In genomic region chr6:88982720-88983119, GRCh38 we compare ENCODE assay signal across 9 cellular contexts. TPM values are rescaled to one million over a fixed set of nuclear protein-coding genes. Genes with fewer than 3 reads are reported as not detected.
A peak's percentile ranks its signal among the peaks of the same experiment; 100 is the strongest.
DNase-seq lines count a peak whose midpoint lies in the region; ATAC-seq and TF ChIP-seq lines count a peak whose summit lies in the region.
"Had no signal": no experiment of that assay in that cellular context is flagged by ENCODE, and none has a peak within 500 bp of the region (broad histone marks: within the 10 kb centered on the region; RNA-seq: fewer than 3 reads in every experiment).

No MANE protein-coding gene starts in this region.

- H3K79me2 ChIP-seq in parathyroid adenoma: no peaks in the 10 kb centered on the region

- H3K4me1 Mint-ChIP-seq in activated CD4-positive, alpha-beta T cell treated with anti-CD3 and anti-CD28 coated beads, Interleukin-2, amount 10 ng/mL, durations not matched to agents 7 days and 5 days: no peaks in the 10 kb centered on the region

- TF ChIP-seq CTCF in parathyroid adenoma (IDR thresholded peaks at IDR 0.05): peak; percentile 74

- H3K4me3 Mint-ChIP-seq in activated CD4-positive, alpha-beta T cell treated with anti-CD3 and anti-CD28 coated beads, Interleukin-2, amount 10 ng/mL, durations not matched to agents 7 days and 5 days: no peak overlapping the region
- H3K4me3 Mint-ChIP-seq: activated naive CD8-positive, alpha-beta T cell had no signal

- H3K36me3 ChIP-seq in parathyroid adenoma (ENCODE audit: control insufficient read depth, insufficient read depth, low read length): no peaks in the 10 kb centered on the region

- H3K9me3 ChIP-seq in parathyroid adenoma (ENCODE audit: control insufficient read depth, low read length): no peaks in the 10 kb centered on the region

- H3K27me3 ChIP-seq in parathyroid adenoma (ENCODE audit: control insufficient read depth, insufficient read depth, low read length): no peaks in the 10 kb centered on the region

- peaks cover 3% of the 10 kb centered on the region for H3K4me1 ChIP-seq in parathyroid adenoma

- no peaks in the 10 kb centered on the region for H3K9me3 Mint-ChIP-seq in activated CD4-positive, alpha-beta T cell treated with anti-CD3 and anti-CD28 coated beads, Interleukin-2, amount 10 ng/mL, durations not matched to agents 7 days and 5 days

- no peak overlapping the region for H3K9ac ChIP-seq in parathyroid adenoma

- no peaks in the 10 kb centered on the region for H3K36me3 Mint-ChIP-seq in activated CD4-positive, alpha-beta T cell treated with anti-CD3 and anti-CD28 coated beads, Interleukin-2, amount 10 ng/mL, durations not matched to agents 7 days and 5 days (ENCODE audit: low read depth)
- H3K36me3 Mint-ChIP-seq: activated naive CD8-positive, alpha-beta T cell had no signal

- POLR2A ChIA-PET in activated CD4-positive, alpha-beta T cell treated with anti-CD3 and anti-CD28 coated beads, Interleukin-2, amount 10 ng/mL, durations not matched to agents 7 days and 5 days (lab: Charles Lee): no interaction called here

- no peak overlapping the region for H3K27ac Mint-ChIP-seq in activated CD4-positive, alpha-beta T cell treated with anti-CD3 and anti-CD28 coated beads, Interleukin-2, amount 10 ng/mL, durations not matched to agents 7 days and 5 days
- H3K27ac Mint-ChIP-seq: activated naive CD8-positive, alpha-beta T cell had no signal

- H2AFZ ChIP-seq in parathyroid adenoma: no peak overlapping the region

- no peak overlapping the region for H3K27ac ChIP-seq in parathyroid adenoma

- peak; percentile 69 for ATAC-seq in HG02884 (IDR thresholded peaks at IDR 0.05; ENCODE audit: unreplicated experiment)

- CTCF ChIA-PET in activated CD4-positive, alpha-beta T cell treated with anti-CD3 and anti-CD28 coated beads, Interleukin-2, amount 10 ng/mL, durations not matched to agents 7 days and 5 days (lab: Charles Lee): interaction anchor here (0.5 to 2.9 kb wide), 16 partner anchors 11 to 455 kb away, joined by 3 to 14 read pairs (median 4); partner anchors contain the start of genes ANKRD6 and RNGTT

- H3K4me2 ChIP-seq in parathyroid adenoma (ENCODE audit: low read length): no peak overlapping the region

- no peak overlapping the region for H3K4me3 ChIP-seq in parathyroid adenoma (ENCODE audit: low read depth, low read length)

- DNase-seq in activated CD8-positive, alpha-beta memory T cell treated with anti-CD3 and anti-CD28 coated beads, Interleukin-2, amount 50 U/mL, for 1 hour (ENCODE audit: extremely low read depth): peak; percentile 14
- DNase-seq in activated CD8-positive, alpha-beta memory T cell treated with anti-CD3 and anti-CD28 coated beads, Interleukin-2, amount 50 U/mL, for 4 hours: no peak
- DNase-seq in NCI-H2227 treated with DMSO at 0.1 percent for 48 hours (lab: John Stamatoyannopoulos, UW): peak; percentile 20
- DNase-seq in activated CD4-positive, alpha-beta T cell treated with anti-CD3 and anti-CD28 coated beads, Interleukin-2, amount 10 ng/mL, durations not matched to agents 7 days and 5 days: peak; percentile 42
- DNase-seq in germinal center (ENCODE audit: low spot score): peak; percentile 41
- DNase-seq in stimulated activated CD8-positive, alpha-beta memory T cell treated with anti-CD3 and anti-CD28 coated beads, Interleukin-4, amount 100 ng/mL, for 48 hours: no peak

- H3K27me3 Mint-ChIP-seq in activated CD4-positive, alpha-beta T cell treated with anti-CD3 and anti-CD28 coated beads, Interleukin-2, amount 10 ng/mL, durations not matched to agents 7 days and 5 days: peaks cover 4% of the 10 kb centered on the region

RNA-seq across cellular contexts. Expression of gene RNGTT, which starts 19.3 kb away (rescaled TPM):
- 10 to 100 TPM; 18.9 to 21.3 TPM for total RNA-seq in activated CD4-positive, alpha-beta T cell treated with anti-CD3 and anti-CD28 coated beads, Interleukin-2, amount 10 ng/mL, durations not matched to agents 7 days and 5 days

Comparison
In these comparisons a context has a peak if more than half of its experiments do, and no peak if none do; other contexts are left out.
1. DNase-seq: peak in activated CD8-positive, alpha-beta memory T cell treated with anti-CD3 and anti-CD28 coated beads, Interleukin-2, amount 50 U/mL, for 1 hour (single experiment), NCI-H2227 treated with DMSO at 0.1 percent for 48 hours (single experiment), activated CD4-positive, alpha-beta T cell treated with anti-CD3 and anti-CD28 coated beads, Interleukin-2, amount 10 ng/mL, durations not matched to agents 7 days and 5 days (single experiment) and germinal center (single experiment); none in activated CD8-positive, alpha-beta memory T cell treated with anti-CD3 and anti-CD28 coated beads, Interleukin-2, amount 50 U/mL, for 4 hours (single experiment) and stimulated activated CD8-positive, alpha-beta memory T cell treated with anti-CD3 and anti-CD28 coated beads, Interleukin-4, amount 100 ng/mL, for 48 hours (single experiment).